In genomic region chr4:118215826-118216225, GRCh38 we compare ENCODE assay signal across 33 cellular contexts.
"Had no signal": no experiment of that assay in that cellular context is flagged by ENCODE, and none has a peak within 500 bp of the region (broad histone marks: within the 10 kb centered on the region; RNA-seq: fewer than 3 reads in every experiment).

No MANE protein-coding gene starts in this region.

- H3K36me3 ChIP-seq: adrenal gland, brain microvascular endothelial cell, breast epithelium had no signal

- H3K9me3 ChIP-seq: adrenal gland, body of pancreas, breast epithelium had no signal

- H3K27me3 ChIP-seq: adrenal gland, body of pancreas, brain microvascular endothelial cell, breast epithelium had no signal

- H3K4me1 ChIP-seq: adrenal gland, body of pancreas, breast epithelium had no signal

- H3K27ac ChIP-seq: adrenal gland, body of pancreas, brain microvascular endothelial cell, breast epithelium, VCaP had no signal

- H3K4me3 ChIP-seq: adrenal gland, body of pancreas, breast epithelium had no signal

- DNase-seq: activated B cell treated with CpG ODN at 0.5 μM for 24 hours; activated CD4-positive, alpha-beta memory T cell treated with anti-CD3 and anti-CD28 coated beads for 36 hours; activated CD4-positive, alpha-beta T cell treated with anti-CD3 and anti-CD28 coated beads for 4 hours; activated CD4-positive, alpha-beta T cell treated with anti-CD3 and anti-CD28 coated beads, Interleukin-2, amount 10 ng/mL, durations not matched to agents 24 days and 14 days; activated CD4-positive, alpha-beta T cell treated with anti-CD3 and anti-CD28 coated beads, Interleukin-2, amount 50 U/mL, for 1 hour; activated CD4-positive, alpha-beta T cell treated with anti-CD3 and anti-CD28 coated beads, Interleukin-2, amount 50 U/mL, for 4 hours; activated CD4-positive, CD25-positive, alpha-beta regulatory T cell treated with anti-CD3 and anti-CD28 coated beads, Interleukin-2, amount 50 U/mL, for 72 hours; activated CD8-positive, alpha-beta memory T cell treated with anti-CD3 and anti-CD28 coated beads, Interleukin-2, amount 50 U/mL, for 4 hours; activated CD8-positive, alpha-beta T cell treated with anti-CD3 and anti-CD28 coated beads for 36 hours; activated effector memory CD4-positive, alpha-beta T cell treated with anti-CD3 and anti-CD28 coated beads, Interleukin-2, amount 50 U/mL, for 16 hours; activated gamma-delta T cell treated with Interleukin-2 at 50 U/mL for 16 hours; activated naive CD4-positive, alpha-beta T cell; activated naive CD4-positive, alpha-beta T cell treated with anti-CD3 and anti-CD28 coated beads for 36 hours; activated naive CD4-positive, alpha-beta T cell treated with anti-CD3 and anti-CD28 coated beads, Interleukin-2, amount 50 U/mL, for 16 hours; activated naive CD8-positive, alpha-beta T cell treated with anti-CD3 and anti-CD28 coated beads for 36 hours; activated T-cell treated with anti-CD3 and anti-CD28 coated beads for 4 hours; activated T-cell treated with anti-CD3 and anti-CD28 coated beads, Interleukin-2, amount 50 U/mL, for 1 hour; activated T-cell treated with anti-CD3 and anti-CD28 coated beads, Interleukin-2, amount 50 U/mL, for 4 hours; activated T-cell treated with anti-CD3 and anti-CD28 coated beads, Interleukin-2, amount 50 U/mL, for 72 hours; adrenal gland; amniotic stem cell; aorta; body of pancreas; brain microvascular endothelial cell; central memory CD4-positive, alpha-beta T cell; cerebellar nuclear complex; T-helper 1 cell; T-helper 2 cell; T-helper 9 cell had no signal

- ATAC-seq: activated CD8-positive, alpha-beta T cell treated with anti-CD3 and anti-CD28 coated beads for 36 hours; activated naive CD4-positive, alpha-beta T cell treated with anti-CD3 and anti-CD28 coated beads, Interleukin-2, amount 50 U/mL, for 72 hours; activated T-cell treated with anti-CD3 and anti-CD28 coated beads, Interleukin-2, amount 50 U/mL, for 4 hours; activated T-cell treated with anti-CD3 and anti-CD28 coated beads, Interleukin-2, amount 50 U/mL, for 72 hours; activated T-helper 17 cell treated with anti-CD3 and anti-CD28 coated beads, Interleukin-2, amount 50 U/mL, for 72 hours; body of pancreas had no signal
